ENCODE assay signal across 16 cellular contexts in genomic region chr4:92519727-92520126, GRCh38.
DNase-seq lines count a peak whose midpoint lies in the region; ATAC-seq and TF ChIP-seq lines count a peak whose summit lies in the region.
"Had no signal": no experiment of that assay in that cellular context is flagged by ENCODE, and none has a peak within 500 bp of the region (broad histone marks: within the 10 kb centered on the region; RNA-seq: fewer than 3 reads in every experiment).

No MANE protein-coding gene starts in this region.

- H3K27me3 Mint-ChIP-seq in WTC11 (ENCODE audit: low read depth): no peaks in the 10 kb centered on the region
- H3K27me3 Mint-ChIP-seq: CD4-positive, CD25-positive, alpha-beta regulatory T cell; CD8-positive, alpha-beta memory T cell had no signal

- in situ Hi-C loops in ACHN (cut with HindIII; ENCODE audit: low pct_ligation_motif_present, low pct_unique_long_range_greater_than_20kb, low sequenced_read_pairs): no loop called here

- H3K36me3 Mint-ChIP-seq in WTC11: no peaks in the 10 kb centered on the region
- H3K36me3 Mint-ChIP-seq: CD4-positive, CD25-positive, alpha-beta regulatory T cell; CD8-positive, alpha-beta memory T cell had no signal

- H3K27ac ChIP-seq in HUES48 (ENCODE audit: low read depth, low read length): peak overlapping the region; percentile 92
- H3K27ac ChIP-seq in iPS-20b (ENCODE audit: low read length): no peak overlapping the region
- no peak overlapping the region for H3K27ac ChIP-seq in aorta (ENCODE audit: low read depth in 1 of 2, low read length in 2 of 2)
- H3K27ac ChIP-seq: GM23248, HL-60 had no signal

- WGBS in aorta, 2 donors: 95 to 96% methylated on average over 3 of the region's 3 CpGs

- peak overlapping the region; percentile 87 for H3K27ac Mint-ChIP-seq in WTC11
- H3K27ac Mint-ChIP-seq: CD4-positive, CD25-positive, alpha-beta regulatory T cell; CD8-positive, alpha-beta memory T cell had no signal

- CTCF ChIA-PET in WTC11 (lab: Charles Lee): no interaction called here

- H3K27me3 ChIP-seq in HUES48 (ENCODE audit: control insufficient read depth, insufficient read depth, low read length) (no peaks in the 10 kb centered on the region), iPS-20b (ENCODE audit: insufficient read depth, low read length) (no peaks in the 10 kb centered on the region), aorta (ENCODE audit: control insufficient read depth in 1 of 2, insufficient read depth in 2 of 2, low read length in 1 of 2) (no peaks in the 10 kb centered on the region)
- H3K27me3 ChIP-seq: BE2C had no signal

- H3K9ac ChIP-seq in HUES48 (ENCODE audit: low read depth, low read length) (no peak overlapping the region), iPS-20b (ENCODE audit: low read depth, low read length) (no peak overlapping the region; the same call in none of the 2 replicates)
- H3K9ac ChIP-seq: GM23248 had no signal

- H3K36me3 ChIP-seq in HUES48 (ENCODE audit: control insufficient read depth, insufficient read depth, low read length): no peaks in the 10 kb centered on the region
- H3K36me3 ChIP-seq in iPS-20b (ENCODE audit: insufficient read depth, low read depth, low read length): no peaks in the 10 kb centered on the region
- H3K36me3 ChIP-seq in aorta (ENCODE audit: control insufficient read depth in 1 of 2, insufficient read depth in 2 of 2, low read length in 1 of 2): no peaks in the 10 kb centered on the region
- H3K36me3 ChIP-seq: BE2C had no signal

- H3K4me1 ChIP-seq in HUES48 (ENCODE audit: control insufficient read depth, insufficient read depth, low read length) (peaks cover 95% of the 10 kb centered on the region), iPS-20b (ENCODE audit: insufficient read depth, low read length) (peaks cover 33% of the 10 kb centered on the region), aorta (ENCODE audit: control insufficient read depth in 1 of 2, insufficient read depth in 2 of 2, low read length in 2 of 2) (no peaks in the 10 kb centered on the region)
- H3K4me1 ChIP-seq: BE2C, Caco-2 had no signal

- POLR2A ChIA-PET in WTC11 (lab: Charles Lee): no interaction called here

- ATAC-seq in WTC11 (peak; percentile 28), HG03457 (IDR thresholded peaks at IDR 0.05; ENCODE audit: unreplicated experiment) (no peak), GM19035 (IDR thresholded peaks at IDR 0.05; ENCODE audit: unreplicated experiment) (no peak), aorta (ENCODE audit: low FRiP score) (no peak)

- peak; percentile 16 for DNase-seq in WTC11 (ENCODE audit: low spot score)
- peak; percentile 50 for DNase-seq in iPS DF 19.7 (ENCODE audit: low read depth, low spot score)
- DNase-seq in ACHN: no peak
- DNase-seq in aorta: no peak
- DNase-seq: BE2C; C1 segment of cervical spinal cord; Caco-2; CD4-positive, CD25-positive, alpha-beta regulatory T cell; CD8-positive, alpha-beta memory T cell; GM23248; KG1 had no signal

- H3K4me3 ChIP-seq in HUES48 (ENCODE audit: low read depth, low read length) (peak overlapping the region; percentile 47), iPS-20b (ENCODE audit: low read length) (peak overlapping the region; percentile 18), aorta (ENCODE audit: low read length in 2 of 2) (no peak overlapping the region)
- H3K4me3 ChIP-seq: GM23248 had no signal

- peak overlapping the region; percentile 9; the same call in 1 of the 2 replicates for H3K4me3 Mint-ChIP-seq in WTC11
- H3K4me3 Mint-ChIP-seq: CD4-positive, CD25-positive, alpha-beta regulatory T cell; CD8-positive, alpha-beta memory T cell had no signal

- H3K9me3 ChIP-seq in HUES48 (ENCODE audit: control insufficient read depth, insufficient read depth, low read length) (no peaks in the 10 kb centered on the region), iPS-20b (ENCODE audit: insufficient read depth, low read depth, low read length) (no peaks in the 10 kb centered on the region), aorta (ENCODE audit: control insufficient read depth, low read length) (no peaks in the 10 kb centered on the region)
- H3K9me3 ChIP-seq: BE2C, Caco-2 had no signal

- H3K9me3 Mint-ChIP-seq in WTC11: no peaks in the 10 kb centered on the region

- TF ChIP-seq CTCF in WTC11 (IDR thresholded peaks at IDR 0.05): no peak

- H3K4me1 Mint-ChIP-seq in WTC11: peaks cover 51% of the 10 kb centered on the region
- H3K4me1 Mint-ChIP-seq: CD4-positive, CD25-positive, alpha-beta regulatory T cell; CD8-positive, alpha-beta memory T cell had no signal

- intact Hi-C loops in aorta (cut with DNase I): no loop called here

TF ChIP-seq in WTC11, 78 proteins besides CTCF, POLR2A, EP300 and RAD21 (continues in another document):
- no peak for TF ChIP-seq E2F5 (CRISPR knock-in tag; IDR thresholded peaks at IDR 0.05)
- no peak for TF ChIP-seq SP1 (CRISPR knock-in tag; conservative IDR thresholded peaks at IDR 0.05)
- TF ChIP-seq ZNF671 (CRISPR knock-in tag; IDR thresholded peaks at IDR 0.05): no peak
- TF ChIP-seq TEAD1 (CRISPR knock-in tag; IDR thresholded peaks at IDR 0.05): no peak
- no peak for TF ChIP-seq NR2C2 (CRISPR knock-in tag; IDR thresholded peaks at IDR 0.05)
- no peak for TF ChIP-seq ZNF317 (CRISPR knock-in tag; IDR thresholded peaks at IDR 0.05; ENCODE audit: borderline replicate concordance, low read depth)
- TF ChIP-seq ZNF232 (CRISPR knock-in tag; IDR thresholded peaks at IDR 0.05): no peak
- TF ChIP-seq, protein P1, sequence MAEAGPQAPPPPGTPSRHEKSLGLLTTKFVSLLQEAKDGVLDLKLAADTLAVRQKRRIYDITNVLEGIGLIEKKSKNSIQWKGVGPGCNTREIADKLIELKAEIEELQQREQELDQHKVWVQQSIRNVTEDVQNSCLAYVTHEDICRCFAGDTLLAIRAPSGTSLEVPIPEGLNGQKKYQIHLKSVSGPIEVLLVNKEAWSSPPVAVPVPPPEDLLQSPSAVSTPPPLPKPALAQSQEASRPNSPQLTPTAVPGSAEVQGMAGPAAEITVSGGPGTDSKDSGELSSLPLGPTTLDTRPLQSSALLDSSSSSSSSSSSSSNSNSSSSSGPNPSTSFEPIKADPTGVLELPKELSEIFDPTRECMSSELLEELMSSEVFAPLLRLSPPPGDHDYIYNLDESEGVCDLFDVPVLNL (CRISPR knock-in tag; IDR thresholded peaks at IDR 0.05; ENCODE audit: borderline replicate concordance, low read depth): no peak
- no peak for TF ChIP-seq ZNF423 (CRISPR knock-in tag; IDR thresholded peaks at IDR 0.05)
- TF ChIP-seq, protein P2, sequence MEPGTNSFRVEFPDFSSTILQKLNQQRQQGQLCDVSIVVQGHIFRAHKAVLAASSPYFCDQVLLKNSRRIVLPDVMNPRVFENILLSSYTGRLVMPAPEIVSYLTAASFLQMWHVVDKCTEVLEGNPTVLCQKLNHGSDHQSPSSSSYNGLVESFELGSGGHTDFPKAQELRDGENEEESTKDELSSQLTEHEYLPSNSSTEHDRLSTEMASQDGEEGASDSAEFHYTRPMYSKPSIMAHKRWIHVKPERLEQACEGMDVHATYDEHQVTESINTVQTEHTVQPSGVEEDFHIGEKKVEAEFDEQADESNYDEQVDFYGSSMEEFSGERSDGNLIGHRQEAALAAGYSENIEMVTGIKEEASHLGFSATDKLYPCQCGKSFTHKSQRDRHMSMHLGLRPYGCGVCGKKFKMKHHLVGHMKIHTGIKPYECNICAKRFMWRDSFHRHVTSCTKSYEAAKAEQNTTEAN (CRISPR knock-in tag; IDR thresholded peaks at IDR 0.05): no peak
- no peak for TF ChIP-seq ZNF121 (CRISPR knock-in tag; IDR thresholded peaks at IDR 0.05)
- TF ChIP-seq, protein P3, sequence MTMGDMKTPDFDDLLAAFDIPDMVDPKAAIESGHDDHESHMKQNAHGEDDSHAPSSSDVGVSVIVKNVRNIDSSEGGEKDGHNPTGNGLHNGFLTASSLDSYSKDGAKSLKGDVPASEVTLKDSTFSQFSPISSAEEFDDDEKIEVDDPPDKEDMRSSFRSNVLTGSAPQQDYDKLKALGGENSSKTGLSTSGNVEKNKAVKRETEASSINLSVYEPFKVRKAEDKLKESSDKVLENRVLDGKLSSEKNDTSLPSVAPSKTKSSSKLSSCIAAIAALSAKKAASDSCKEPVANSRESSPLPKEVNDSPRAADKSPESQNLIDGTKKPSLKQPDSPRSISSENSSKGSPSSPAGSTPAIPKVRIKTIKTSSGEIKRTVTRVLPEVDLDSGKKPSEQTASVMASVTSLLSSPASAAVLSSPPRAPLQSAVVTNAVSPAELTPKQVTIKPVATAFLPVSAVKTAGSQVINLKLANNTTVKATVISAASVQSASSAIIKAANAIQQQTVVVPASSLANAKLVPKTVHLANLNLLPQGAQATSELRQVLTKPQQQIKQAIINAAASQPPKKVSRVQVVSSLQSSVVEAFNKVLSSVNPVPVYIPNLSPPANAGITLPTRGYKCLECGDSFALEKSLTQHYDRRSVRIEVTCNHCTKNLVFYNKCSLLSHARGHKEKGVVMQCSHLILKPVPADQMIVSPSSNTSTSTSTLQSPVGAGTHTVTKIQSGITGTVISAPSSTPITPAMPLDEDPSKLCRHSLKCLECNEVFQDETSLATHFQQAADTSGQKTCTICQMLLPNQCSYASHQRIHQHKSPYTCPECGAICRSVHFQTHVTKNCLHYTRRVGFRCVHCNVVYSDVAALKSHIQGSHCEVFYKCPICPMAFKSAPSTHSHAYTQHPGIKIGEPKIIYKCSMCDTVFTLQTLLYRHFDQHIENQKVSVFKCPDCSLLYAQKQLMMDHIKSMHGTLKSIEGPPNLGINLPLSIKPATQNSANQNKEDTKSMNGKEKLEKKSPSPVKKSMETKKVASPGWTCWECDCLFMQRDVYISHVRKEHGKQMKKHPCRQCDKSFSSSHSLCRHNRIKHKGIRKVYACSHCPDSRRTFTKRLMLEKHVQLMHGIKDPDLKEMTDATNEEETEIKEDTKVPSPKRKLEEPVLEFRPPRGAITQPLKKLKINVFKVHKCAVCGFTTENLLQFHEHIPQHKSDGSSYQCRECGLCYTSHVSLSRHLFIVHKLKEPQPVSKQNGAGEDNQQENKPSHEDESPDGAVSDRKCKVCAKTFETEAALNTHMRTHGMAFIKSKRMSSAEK (CRISPR knock-in tag; IDR thresholded peaks at IDR 0.05; ENCODE audit: borderline replicate concordance): no peak
- no peak for TF ChIP-seq NFE2L1 (CRISPR knock-in tag; IDR thresholded peaks at IDR 0.05)
- TF ChIP-seq CREM (CRISPR knock-in tag; IDR thresholded peaks at IDR 0.05): no peak
- no peak for TF ChIP-seq TCF7 (CRISPR knock-in tag; IDR thresholded peaks at IDR 0.05; ENCODE audit: low read depth)

Comparison
In these comparisons a context has a peak if more than half of its experiments do, and no peak if none do; other contexts are left out.
1. H3K4me3 ChIP-seq: peak in HUES48 (single experiment) and iPS-20b (single experiment); none in aorta (0 of 2).
2. DNase-seq: peak in WTC11 (single experiment) and iPS DF 19.7 (single experiment); none in ACHN (single experiment) and aorta (0 of 2).